In the genomic region with DNA sequence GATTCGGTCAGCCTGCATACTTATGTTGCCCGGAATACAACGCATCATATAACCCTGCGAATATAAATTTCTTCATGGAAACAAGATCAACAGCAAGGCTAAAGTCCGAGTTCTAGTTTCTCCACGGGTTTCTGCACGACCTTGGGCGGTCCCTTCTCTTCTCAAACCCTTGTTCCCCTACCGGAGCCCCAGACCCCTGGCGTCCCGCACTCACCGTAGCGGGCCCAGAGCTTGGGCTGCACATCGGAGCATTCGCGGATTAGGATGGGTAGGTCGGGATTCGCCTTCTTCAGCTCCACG, we compare ENCODE assay signal across 8 cellular contexts. TPM values are rescaled to one million over a fixed set of nuclear protein-coding genes. Genes with fewer than 3 reads are reported as not detected.
DNase-seq lines count a peak whose midpoint lies in the region; ATAC-seq, FAIRE-seq and TF ChIP-seq lines count a peak whose summit lies in the region.

No MANE protein-coding gene starts in this region.

- H3K27me3 ChIP-seq in bronchial epithelial cell (ENCODE audit: control insufficient read depth, insufficient read depth, low read length) (no peaks in the 10 kb centered on the region), mononuclear cell (ENCODE audit: insufficient read depth, low read length) (no peaks in the 10 kb centered on the region)

- peaks cover 35% of the 10 kb centered on the region for H3K4me1 ChIP-seq in mononuclear cell (ENCODE audit: insufficient read depth, low read length)

- DNase-seq in AG10803 (ENCODE audit: low read depth) (no peak), bronchial epithelial cell (ENCODE audit: low read depth) (no peak), UCSD-AML1 (lab: John Stamatoyannopoulos, UW; ENCODE audit: unreplicated experiment) (no peak), posterior vena cava (ENCODE audit: low spot score) (no peak), mucosa of gallbladder (ENCODE audit: low spot score) (no peak)

- ATAC-seq in HG03558 (IDR thresholded peaks at IDR 0.05; ENCODE audit: extremely low read depth, unreplicated experiment) (peak; percentile 3), HG03108 (IDR thresholded peaks at IDR 0.05; ENCODE audit: unreplicated experiment) (no peak)

- H3K9me3 ChIP-seq in mononuclear cell (ENCODE audit: low read depth, low read length): no peaks in the 10 kb centered on the region

- FAIRE-seq in bronchial epithelial cell (lab: Jason Lieb, UNC): no peak

- H3K4me3 ChIP-seq in AG10803 (ENCODE audit: low read length) (peak overlapping the region; percentile 75), bronchial epithelial cell (ENCODE audit: low read depth, low read length) (peak overlapping the region; percentile 80), mononuclear cell (ENCODE audit: low read length) (peak overlapping the region; percentile 81)

- peaks cover 23% of the 10 kb centered on the region for H3K36me3 ChIP-seq in bronchial epithelial cell (ENCODE audit: control insufficient read depth, insufficient read depth, low read length)

- intact Hi-C loops in posterior vena cava (cut with DNase I): no loop called here

- no peak for TF ChIP-seq CTCF in AG10803 (conservative IDR thresholded peaks at IDR 0.05; ENCODE audit: low read length)
- no peak for TF ChIP-seq CTCF in bronchial epithelial cell (IDR thresholded peaks at IDR 0.05; ENCODE audit: insufficient read depth, low read length, severe bottlenecking)

RNA-seq across cellular contexts. Expression of a gene that starts 0.4 kb away (rescaled TPM):
- total RNA-seq in bronchial epithelial cell: 16.8 and 46.5 TPM in 2 replicates
- total RNA-seq in mononuclear cell: 43.2 TPM
- total RNA-seq in posterior vena cava: 10 to 100 TPM; 37.4 to 45.9 TPM
- 73.0 TPM for total RNA-seq in mucosa of gallbladder

RNA-seq across cellular contexts. Expression of a gene that starts 0.6 kb away (rescaled TPM):
- total RNA-seq in bronchial epithelial cell (58.4 and 98.7 TPM in 2 replicates), mononuclear cell (180 TPM), posterior vena cava (10 to 100 TPM; 63.1 to 70.3 TPM), mucosa of gallbladder (72.1 TPM)

RNA-seq across cellular contexts. Expression of a gene that starts 7.7 kb away (rescaled TPM):
- total RNA-seq in bronchial epithelial cell (15.7 and 18.2 TPM in 2 replicates), mononuclear cell (13.7 TPM), posterior vena cava (10 to 100 TPM in 1 of 2 donors, 1 to 10 TPM in 1; 6.6 to 11.2 TPM), mucosa of gallbladder (20.6 TPM)

RNA-seq across cellular contexts. Expression of a gene that starts 14.0 kb away (rescaled TPM):
- total RNA-seq in bronchial epithelial cell (2.3 and 3.2 TPM in 2 replicates), mononuclear cell (138 TPM), posterior vena cava (10 to 100 TPM; 64.6 to 68.8 TPM), mucosa of gallbladder (104 TPM)

RNA-seq across cellular contexts. Expression of a gene that starts 17.7 kb away (rescaled TPM):
- total RNA-seq in bronchial epithelial cell (35.7 and 40.8 TPM in 2 replicates), mononuclear cell (11.8 TPM), posterior vena cava (10 to 100 TPM; 13.0 to 14.9 TPM), mucosa of gallbladder (22.1 TPM)
